In the genomic region with DNA sequence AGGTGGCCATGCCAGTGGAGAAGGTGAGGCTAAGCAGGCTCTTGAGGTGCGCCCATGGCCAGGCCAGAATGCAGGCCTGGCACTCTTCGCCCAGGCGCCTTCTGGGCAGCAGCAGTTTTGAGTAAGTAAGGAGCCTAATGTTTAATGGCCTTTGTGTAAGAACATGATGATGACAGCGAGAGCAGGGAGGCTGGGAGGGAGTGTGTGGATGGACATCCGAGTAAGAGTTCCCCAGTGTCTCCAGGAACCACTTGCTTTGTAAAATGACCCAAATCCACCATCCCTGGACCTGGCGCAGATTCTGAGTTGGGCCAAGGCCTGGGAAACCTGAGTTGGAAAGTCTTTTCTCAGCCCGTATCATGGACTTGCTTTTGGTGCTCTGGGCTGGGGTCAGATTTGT, we compare ENCODE assay signal across 12 cellular contexts. TPM values are rescaled to one million over a fixed set of nuclear protein-coding genes. Genes with fewer than 3 reads are reported as not detected.
A peak's percentile ranks its signal among the peaks of the same experiment; 100 is the strongest.
DNase-seq lines count a peak whose midpoint lies in the region; ATAC-seq, FAIRE-seq and TF ChIP-seq lines count a peak whose summit lies in the region.
"Had no signal": no experiment of that assay in that cellular context is flagged by ENCODE, and none has a peak within 500 bp of the region (broad histone marks: within the 10 kb centered on the region; RNA-seq: fewer than 3 reads in every experiment).

No MANE protein-coding gene starts in this region.

- H3K36me3 ChIP-seq in CD8-positive, alpha-beta memory T cell (ENCODE audit: insufficient read depth, low read length) = peaks cover 7% of the 10 kb centered on the region
- peaks cover 0 to 5% of the 10 kb centered on the region in 2 donors for H3K36me3 ChIP-seq in esophagus (ENCODE audit: control insufficient read depth in 2 of 2, insufficient read depth in 2 of 2, low read length in 1 of 2)
- peaks cover 0 to 4% of the 10 kb centered on the region in 2 donors for H3K36me3 ChIP-seq in small intestine (ENCODE audit: control insufficient read depth in 2 of 2, insufficient read depth in 2 of 2, low read length in 2 of 2)
- no peaks in the 10 kb centered on the region for H3K36me3 ChIP-seq in right lobe of liver
- H3K36me3 ChIP-seq: neural progenitor cell had no signal

- FAIRE-seq in small intestine (lab: Jason Lieb, UNC) = no peak

- CTCF ChIA-PET in CD8-positive, alpha-beta memory T cell (lab: Charles Lee) = interaction anchor here (5.0 to 13.0 kb wide), 2 partner anchors 12 to 138 kb away, joined by 22 to 224 read pairs; no protein-coding TSS in a partner anchor
- CTCF ChIA-PET in RWPE1 (lab: Yijun Ruan, JAX) = no interaction called here

- H3K36me3 Mint-ChIP-seq in CD8-positive, alpha-beta memory T cell = peaks cover 0 to 66% (median 3%) of the 10 kb centered on the region in 3 donors

- peak overlapping the region; percentile 90 to 98 (median 95) for H3K27ac Mint-ChIP-seq in CD8-positive, alpha-beta memory T cell

- H3K9me3 Mint-ChIP-seq in CD8-positive, alpha-beta memory T cell = no peaks in the 10 kb centered on the region
- H3K9me3 Mint-ChIP-seq: neural progenitor cell had no signal

- H3K27ac ChIP-seq in CD8-positive, alpha-beta memory T cell (ENCODE audit: low read depth, low read length) = no peak overlapping the region
- H3K27ac ChIP-seq in RWPE1 (peak overlapping the region; percentile 95), esophagus (ENCODE audit: low read depth in 2 of 2, low read length in 1 of 2) (peak overlapping the region; percentile 30 to 53), small intestine (ENCODE audit: low read depth in 1 of 2, low read length in 1 of 2) (peak overlapping the region; percentile 15 to 26), right lobe of liver (peak overlapping the region in 1 of 3 donors; percentile 81)
- H3K27ac ChIP-seq: neural progenitor cell had no signal

- ATAC-seq in right lobe of liver = no peak

- DNase-seq in CD8-positive, alpha-beta memory T cell = no peak
- DNase-seq in RWPE1 (ENCODE audit: low spot score) (no peak), small intestine (no peak), cerebellar cortex (ENCODE audit: low spot score) (no peak), DMS 273 treated with DMSO at 0.1 percent for 48 hours (lab: John Stamatoyannopoulos, UW) (no peak), right lobe of liver (no peak)
- DNase-seq: activated gamma-delta T cell, foreskin fibroblast, NCI-H226 had no signal

- WGBS in esophagus, 2 donors = 94 to 95% methylated on average over 7 of the region's 7 CpGs
- WGBS in small intestine, 3 donors = 93 to 97% (median 95%) methylated on average over 7 of the region's 7 CpGs
- WGBS in right lobe of liver (ENCODE audit: insufficient coverage, low coverage, low lambda C conversion rate, missing lambda C conversion rate) = 81% methylated on average over 3 of the region's 7 CpGs

- no peaks in the 10 kb centered on the region for H3K9me3 ChIP-seq in CD8-positive, alpha-beta memory T cell (ENCODE audit: low read length)
- H3K9me3 ChIP-seq in esophagus (ENCODE audit: control insufficient read depth in 2 of 2, insufficient read depth in 1 of 2, low read depth in 1 of 2, low read length in 1 of 2) (no peaks in the 10 kb centered on the region), small intestine (ENCODE audit: control insufficient read depth, low read depth) (no peaks in the 10 kb centered on the region), right lobe of liver (no peaks in the 10 kb centered on the region)
- H3K9me3 ChIP-seq: Peyer's patch had no signal

- peaks cover 0 to 1% of the 10 kb centered on the region in 2 donors for H3K27me3 Mint-ChIP-seq in CD8-positive, alpha-beta memory T cell

- H3K4me3 Mint-ChIP-seq in CD8-positive, alpha-beta memory T cell = peak overlapping the region; percentile 52 to 82 (median 79)
- H3K4me3 Mint-ChIP-seq: neural progenitor cell had no signal

- no peak overlapping the region for H3K4me3 ChIP-seq in CD8-positive, alpha-beta memory T cell (ENCODE audit: low read length)
- no peak overlapping the region for H3K4me3 ChIP-seq in esophagus (ENCODE audit: low read depth in 1 of 2, low read length in 2 of 2)
- no peak overlapping the region for H3K4me3 ChIP-seq in small intestine (ENCODE audit: low read depth in 1 of 2, low read length in 2 of 2)
- H3K4me3 ChIP-seq in right lobe of liver = no peak overlapping the region
- H3K4me3 ChIP-seq: neural progenitor cell, Peyer's patch had no signal

- intact Hi-C loops in right lobe of liver (cut with DNase I) = no loop called here

- TF ChIP-seq CTCF in RWPE1 (conservative IDR thresholded peaks at IDR 0.05; ENCODE audit: low read depth) (no peak), right lobe of liver (IDR thresholded peaks at IDR 0.05) (no peak)

- no peak for TF ChIP-seq POLR2A in right lobe of liver (IDR thresholded peaks at IDR 0.05)

- H3K4me1 Mint-ChIP-seq in CD8-positive, alpha-beta memory T cell = peaks cover 96 to 99% (median 98%) of the 10 kb centered on the region in 3 donors

- peaks cover 100% of the 10 kb centered on the region for H3K4me1 ChIP-seq in CD8-positive, alpha-beta memory T cell (ENCODE audit: insufficient read depth, low read length)
- H3K4me1 ChIP-seq in esophagus (ENCODE audit: control insufficient read depth in 2 of 2, insufficient read depth in 2 of 2, low read length in 1 of 2) (peaks cover 16 to 52% of the 10 kb centered on the region in 2 donors), small intestine (ENCODE audit: control insufficient read depth in 2 of 2, insufficient read depth in 1 of 2, low read depth in 1 of 2, low read length in 1 of 2) (peaks cover 27 to 49% of the 10 kb centered on the region in 2 donors), right lobe of liver (peaks cover 0 to 65% (median 30%) of the 10 kb centered on the region in 4 donors)

- POLR2A ChIA-PET in CD8-positive, alpha-beta memory T cell (lab: Charles Lee) = interaction anchor here (11.0 kb wide), 1 partner anchor 11 kb away, joined by 145 read pairs; no protein-coding TSS in a partner anchor
- POLR2A ChIA-PET in RWPE1 (lab: Yijun Ruan, JAX; ENCODE audit: low non-redundant PET) = no interaction called here

- no peaks in the 10 kb centered on the region for H3K27me3 ChIP-seq in CD8-positive, alpha-beta memory T cell (ENCODE audit: insufficient read depth, low read length, poor library complexity, severe bottlenecking)
- H3K27me3 ChIP-seq in esophagus (ENCODE audit: control insufficient read depth in 1 of 2, insufficient read depth in 2 of 2, low read length in 2 of 2) (no peaks in the 10 kb centered on the region), small intestine (ENCODE audit: control insufficient read depth in 2 of 2, insufficient read depth in 2 of 2, low read length in 2 of 2) (no peaks in the 10 kb centered on the region), right lobe of liver (no peaks in the 10 kb centered on the region)
- H3K27me3 ChIP-seq: neural progenitor cell, Peyer's patch had no signal

RNA-seq across cellular contexts. Expression of gene KLF13, which starts 24.1 kb away (rescaled TPM):
- total RNA-seq in CD8-positive, alpha-beta memory T cell = 100 to 1,000 TPM; 145 to 147 TPM
- polyA plus RNA-seq in CD8-positive, alpha-beta memory T cell = 109 TPM
- polyA plus RNA-seq in esophagus (10 to 100 TPM in 1 of 2 donors, 1 to 10 TPM in 1; 9.0 to 20.9 TPM), small intestine (10 to 100 TPM; 50.6 to 61.3 (median 51.9) TPM)
- total RNA-seq in right lobe of liver = 10 to 100 TPM; 22.7 to 66.2 (median 28.5) TPM
